27 cellular contexts compared by ENCODE assay signal in genomic region chr15:25587616-25588340, GRCh38.
"Had no signal": no experiment of that assay in that cellular context is flagged by ENCODE, and none has a peak within 500 bp of the region (broad histone marks: within the 10 kb centered on the region; RNA-seq: fewer than 3 reads in every experiment).

No MANE protein-coding gene starts in this region.

- H3K27ac ChIP-seq: neutrophil, pancreas, psoas muscle, right lobe of liver, sigmoid colon, stomach, thoracic aorta, thyroid gland, tibial nerve, upper lobe of right lung, vagina had no signal

- H3K4me1 ChIP-seq: pancreas, psoas muscle, right lobe of liver, sigmoid colon, stomach, thyroid gland, tibial nerve, upper lobe of right lung, vagina had no signal

- H3K36me3 Mint-ChIP-seq: stimulated activated effector memory CD8-positive, alpha-beta T cell treated with anti-CD3 and anti-CD28 coated beads, Interleukin-12 subunit alpha, Interleukin-12 subunit beta, amount 100 ng/mL, for 72 hours; stimulated activated naive B cell treated with anti-CD40 and anti-IgM and Interleukin-4, amounts not matched to agents 10 μg/mL and 1 μg/mL and 100 μg/mL, for 72 hours; type B pancreatic cell had no signal

- H3K4me1 Mint-ChIP-seq: naive thymus-derived CD8-positive, alpha-beta T cell; nephron progenitor cell; neural crest cell; stimulated activated effector memory CD8-positive, alpha-beta T cell treated with anti-CD3 and anti-CD28 coated beads, Interleukin-12 subunit alpha, Interleukin-12 subunit beta, amount 100 ng/mL, for 72 hours; stimulated activated naive B cell treated with anti-CD40 and anti-IgM and Interleukin-4, amounts not matched to agents 10 μg/mL and 1 μg/mL and 100 μg/mL, for 72 hours had no signal

- H3K27ac Mint-ChIP-seq: naive thymus-derived CD8-positive, alpha-beta T cell; natural killer cell treated with Interleukin-12 subunit alpha and Interleukin-12 subunit beta and Interleukin-15 and Interleukin-18, amount 100 ng/mL, for 72 hours; nephron progenitor cell; stimulated activated effector memory CD8-positive, alpha-beta T cell treated with anti-CD3 and anti-CD28 coated beads, Interleukin-12 subunit alpha, Interleukin-12 subunit beta, amount 100 ng/mL, for 72 hours; stimulated activated naive B cell treated with anti-CD40 and anti-IgM and Interleukin-4, amounts not matched to agents 10 μg/mL and 1 μg/mL and 100 μg/mL, for 72 hours; stimulated activated naive CD8-positive, alpha-beta T cell treated with anti-CD3 and anti-CD28 coated beads, Interleukin-15, Interleukin-2, amounts not matched to agents 100 ng/mL and 50 ng/mL, for 24 hours; type B pancreatic cell had no signal

- H3K27me3 Mint-ChIP-seq: stimulated activated naive B cell treated with anti-CD40 and anti-IgM and Interleukin-4, amounts not matched to agents 10 μg/mL and 1 μg/mL and 100 μg/mL, for 72 hours; stimulated activated naive CD8-positive, alpha-beta T cell treated with anti-CD3 and anti-CD28 coated beads, Interleukin-15, Interleukin-2, amounts not matched to agents 100 ng/mL and 50 ng/mL, for 24 hours; type B pancreatic cell had no signal

- H3K4me3 Mint-ChIP-seq: naive thymus-derived CD8-positive, alpha-beta T cell; natural killer cell treated with Interleukin-12 subunit alpha and Interleukin-12 subunit beta and Interleukin-15 and Interleukin-18, amount 100 ng/mL, for 72 hours; nephron progenitor cell; neural crest cell; stimulated activated effector memory CD8-positive, alpha-beta T cell treated with anti-CD3 and anti-CD28 coated beads, Interleukin-12 subunit alpha, Interleukin-12 subunit beta, amount 100 ng/mL, for 72 hours; stimulated activated naive B cell treated with anti-CD40 and anti-IgM and Interleukin-4, amounts not matched to agents 10 μg/mL and 1 μg/mL and 100 μg/mL, for 72 hours; stimulated activated naive CD8-positive, alpha-beta T cell treated with anti-CD3 and anti-CD28 coated beads, Interleukin-15, Interleukin-2, amounts not matched to agents 100 ng/mL and 50 ng/mL, for 24 hours; type B pancreatic cell had no signal

- H3K27me3 ChIP-seq: neutrophil, pancreas, right lobe of liver, sigmoid colon, stomach, thyroid gland, tibial nerve, upper lobe of right lung, vagina had no signal

- H3K36me3 ChIP-seq: neutrophil, pancreas, right lobe of liver, sigmoid colon, stomach, thoracic aorta, thyroid gland, tibial nerve, upper lobe of right lung, vagina had no signal

- H3K4me3 ChIP-seq: pancreas, psoas muscle, right lobe of liver, sigmoid colon, stomach, thoracic aorta, thyroid gland, tibial nerve, upper lobe of right lung, vagina had no signal

- DNase-seq: naive thymus-derived CD8-positive, alpha-beta T cell; nephron progenitor cell; nucleus accumbens; pancreas; psoas muscle; right cardiac atrium; right lobe of liver; sigmoid colon; small intestine; stimulated activated CD4-positive, alpha-beta T cell treated with anti-CD3 and anti-CD28 coated beads, Interleukin-15, amount 100 ng/mL, for 24 hours; stimulated activated CD4-positive, alpha-beta T cell treated with anti-CD3 and anti-CD28 coated beads, Interleukin-2, amount 100 ng/mL, for 24 hours; stimulated activated CD4-positive, alpha-beta T cell treated with anti-CD3 and anti-CD28 coated beads, Interleukin-2, amount 100 ng/mL, for 48 hours; stimulated activated CD4-positive, alpha-beta T cell treated with anti-CD3 and anti-CD28 coated beads, Interleukin-4, amount 100 ng/mL, for 24 hours; stimulated activated naive B cell treated with anti-CD40 and anti-IgM and Interleukin-4, amounts not matched to agents 10 μg/mL and 1 μg/mL and 100 μg/mL, for 72 hours; stimulated activated naive CD4-positive, alpha-beta T cell treated with Interleukin-2 at 50 U/mL for 16 hours; stomach; thyroid gland; upper lobe of right lung had no signal

- H3K9me3 ChIP-seq: neutrophil, pancreas, right lobe of liver, thyroid gland, upper lobe of right lung, vagina had no signal

- FAIRE-seq: pancreas, small intestine had no signal
